ENCODE assay signal across 25 cellular contexts in the genomic region with DNA sequence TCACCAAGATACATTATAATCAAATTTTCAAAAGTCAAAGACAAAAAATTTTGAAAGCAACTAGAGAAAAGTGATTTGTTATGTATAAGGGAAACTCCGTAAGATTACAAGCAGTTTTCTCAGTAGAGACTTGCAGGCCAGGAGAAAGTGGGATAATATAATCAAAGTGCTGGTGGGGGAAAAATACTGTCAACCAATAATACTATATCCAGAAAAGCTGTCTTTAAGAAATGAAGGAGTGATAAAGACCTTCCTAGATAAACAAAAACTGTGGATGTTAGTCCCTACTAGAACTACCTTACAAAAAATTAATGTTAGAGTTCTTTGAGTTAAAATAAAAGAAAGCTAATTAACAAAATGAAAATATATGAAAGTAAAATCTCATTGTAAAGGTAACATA.
"Had no signal": no experiment of that assay in that cellular context is flagged by ENCODE, and none has a peak within 500 bp of the region (broad histone marks: within the 10 kb centered on the region; RNA-seq: fewer than 3 reads in every experiment).

No MANE protein-coding gene starts in this region.

- DNase-seq: colonic mucosa; dermis blood vessel endothelial cell; dorsolateral prefrontal cortex; effector CD4-positive, alpha-beta T cell; effector CD8-positive, alpha-beta T cell; effector memory CD4-positive, alpha-beta T cell; effector memory CD8-positive, alpha-beta T cell; endodermal cell; erythroblast; esophagus squamous epithelium; foreskin fibroblast; foreskin keratinocyte; foreskin melanocyte; gastrocnemius medialis; glutamatergic neuron; head of caudate nucleus; heart left ventricle; heart right ventricle had no signal

- H3K27ac Mint-ChIP-seq: dendritic cell treated with granulocyte-macrophage colony-stimulating factor and Interleukin-4, amounts not matched to agents 40 ng/mL and 50 ng/mL, for 4 days; endodermal cell had no signal

- H3K9me3 ChIP-seq: colonic mucosa, esophagus squamous epithelium, gastrocnemius medialis had no signal

- ATAC-seq: effector memory CD8-positive, alpha-beta T cell; esophagus mucosa; foreskin keratinocyte; gastrocnemius medialis; gastroesophageal sphincter; heart left ventricle; heart right ventricle had no signal

- H3K27me3 Mint-ChIP-seq: effector memory CD8-positive, alpha-beta T cell had no signal

- H3K4me3 Mint-ChIP-seq: dendritic cell treated with granulocyte-macrophage colony-stimulating factor and Interleukin-4, amounts not matched to agents 40 ng/mL and 50 ng/mL, for 4 days; effector memory CD8-positive, alpha-beta T cell; endodermal cell had no signal

- H3K27ac ChIP-seq: colonic mucosa, coronary artery, dorsolateral prefrontal cortex, epithelial cell of prostate, esophagus muscularis mucosa, esophagus squamous epithelium, foreskin keratinocyte, gastrocnemius medialis, gastroesophageal sphincter, heart left ventricle, heart right ventricle, hepatocyte had no signal

- H3K4me1 ChIP-seq: colonic mucosa, esophagus squamous epithelium, foreskin keratinocyte, gastrocnemius medialis, gastroesophageal sphincter had no signal

- H3K36me3 ChIP-seq: colonic mucosa, esophagus muscularis mucosa, esophagus squamous epithelium, gastrocnemius medialis, gastroesophageal sphincter, heart left ventricle, heart right ventricle had no signal

- H3K4me3 ChIP-seq: colonic mucosa, coronary artery, dorsolateral prefrontal cortex, esophagus muscularis mucosa, esophagus squamous epithelium, gastrocnemius medialis, gastroesophageal sphincter, heart left ventricle, heart right ventricle, hepatocyte had no signal
